In the genomic region with DNA sequence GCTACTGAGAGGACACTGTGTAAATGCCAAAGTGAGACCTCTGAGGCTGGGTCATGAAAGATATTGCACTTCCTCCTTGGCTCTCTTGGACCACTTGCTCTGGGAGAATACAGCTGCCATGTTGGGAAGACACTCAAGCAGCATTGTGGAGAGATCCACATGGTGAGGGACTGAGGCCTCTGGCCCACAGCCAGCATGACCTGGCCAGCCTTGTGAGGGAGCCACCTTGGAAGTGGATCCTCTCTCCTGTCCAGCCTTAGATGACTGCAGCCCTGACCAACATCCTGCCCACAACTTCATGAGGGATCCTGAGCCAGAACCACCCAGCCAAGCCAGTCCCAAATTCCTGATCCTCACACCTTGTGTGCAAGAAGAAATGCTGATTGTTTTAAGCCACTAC, we compare ENCODE assay signal across 2 cellular contexts.
TF ChIP-seq lines count a peak whose summit lies in the region.

No MANE protein-coding gene starts in this region.

TF ChIP-seq in SK-N-SH treated with all-trans-retinoic acid at 6 μM for 48 hours, 23 proteins besides CTCF, POLR2A, EP300 and RAD21 (continued from another document):
- TF ChIP-seq, protein P1, sequence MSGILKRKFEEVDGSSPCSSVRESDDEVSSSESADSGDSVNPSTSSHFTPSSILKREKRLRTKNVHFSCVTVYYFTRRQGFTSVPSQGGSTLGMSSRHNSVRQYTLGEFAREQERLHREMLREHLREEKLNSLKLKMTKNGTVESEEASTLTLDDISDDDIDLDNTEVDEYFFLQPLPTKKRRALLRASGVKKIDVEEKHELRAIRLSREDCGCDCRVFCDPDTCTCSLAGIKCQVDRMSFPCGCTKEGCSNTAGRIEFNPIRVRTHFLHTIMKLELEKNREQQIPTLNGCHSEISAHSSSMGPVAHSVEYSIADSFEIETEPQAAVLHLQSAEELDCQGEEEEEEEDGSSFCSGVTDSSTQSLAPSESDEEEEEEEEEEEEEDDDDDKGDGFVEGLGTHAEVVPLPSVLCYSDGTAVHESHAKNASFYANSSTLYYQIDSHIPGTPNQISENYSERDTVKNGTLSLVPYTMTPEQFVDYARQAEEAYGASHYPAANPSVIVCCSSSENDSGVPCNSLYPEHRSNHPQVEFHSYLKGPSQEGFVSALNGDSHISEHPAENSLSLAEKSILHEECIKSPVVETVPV (CRISPR knock-in tag; IDR thresholded peaks at IDR 0.05): no peak
- TF ChIP-seq ZNF70 (CRISPR knock-in tag; IDR thresholded peaks at IDR 0.05) (no peak), ZNF565 (CRISPR knock-in tag; conservative IDR thresholded peaks at IDR 0.05; ENCODE audit: low read depth) (peak; percentile 87; the same call in 1 of the 2 replicates)

TF ChIP-seq in SK-N-SH, 30 proteins besides CTCF, POLR2A, EP300 and RAD21 (continued from another document):
- TF ChIP-seq, protein P2, sequence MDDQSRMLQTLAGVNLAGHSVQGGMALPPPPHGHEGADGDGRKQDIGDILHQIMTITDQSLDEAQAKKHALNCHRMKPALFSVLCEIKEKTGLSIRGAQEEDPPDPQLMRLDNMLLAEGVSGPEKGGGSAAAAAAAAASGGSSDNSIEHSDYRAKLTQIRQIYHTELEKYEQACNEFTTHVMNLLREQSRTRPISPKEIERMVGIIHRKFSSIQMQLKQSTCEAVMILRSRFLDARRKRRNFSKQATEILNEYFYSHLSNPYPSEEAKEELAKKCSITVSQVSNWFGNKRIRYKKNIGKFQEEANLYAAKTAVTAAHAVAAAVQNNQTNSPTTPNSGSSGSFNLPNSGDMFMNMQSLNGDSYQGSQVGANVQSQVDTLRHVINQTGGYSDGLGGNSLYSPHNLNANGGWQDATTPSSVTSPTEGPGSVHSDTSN (IDR thresholded peaks at IDR 0.05): no peak
- no peak for TF ChIP-seq TCF12 (IDR thresholded peaks at IDR 0.05)
- TF ChIP-seq JUND (IDR thresholded peaks at IDR 0.05): no peak
- TF ChIP-seq NRF1 (IDR thresholded peaks at IDR 0.05; ENCODE audit: low read depth, low read length): no peak
- TF ChIP-seq, protein P3, sequence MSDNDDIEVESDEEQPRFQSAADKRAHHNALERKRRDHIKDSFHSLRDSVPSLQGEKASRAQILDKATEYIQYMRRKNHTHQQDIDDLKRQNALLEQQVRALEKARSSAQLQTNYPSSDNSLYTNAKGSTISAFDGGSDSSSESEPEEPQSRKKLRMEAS (IDR thresholded peaks at IDR 0.05; ENCODE audit: low read depth): no peak
- no peak for TF ChIP-seq POLR2AphosphoS5 (IDR thresholded peaks at IDR 0.05; ENCODE audit: low read depth, low read length)
- TF ChIP-seq, protein P4, sequence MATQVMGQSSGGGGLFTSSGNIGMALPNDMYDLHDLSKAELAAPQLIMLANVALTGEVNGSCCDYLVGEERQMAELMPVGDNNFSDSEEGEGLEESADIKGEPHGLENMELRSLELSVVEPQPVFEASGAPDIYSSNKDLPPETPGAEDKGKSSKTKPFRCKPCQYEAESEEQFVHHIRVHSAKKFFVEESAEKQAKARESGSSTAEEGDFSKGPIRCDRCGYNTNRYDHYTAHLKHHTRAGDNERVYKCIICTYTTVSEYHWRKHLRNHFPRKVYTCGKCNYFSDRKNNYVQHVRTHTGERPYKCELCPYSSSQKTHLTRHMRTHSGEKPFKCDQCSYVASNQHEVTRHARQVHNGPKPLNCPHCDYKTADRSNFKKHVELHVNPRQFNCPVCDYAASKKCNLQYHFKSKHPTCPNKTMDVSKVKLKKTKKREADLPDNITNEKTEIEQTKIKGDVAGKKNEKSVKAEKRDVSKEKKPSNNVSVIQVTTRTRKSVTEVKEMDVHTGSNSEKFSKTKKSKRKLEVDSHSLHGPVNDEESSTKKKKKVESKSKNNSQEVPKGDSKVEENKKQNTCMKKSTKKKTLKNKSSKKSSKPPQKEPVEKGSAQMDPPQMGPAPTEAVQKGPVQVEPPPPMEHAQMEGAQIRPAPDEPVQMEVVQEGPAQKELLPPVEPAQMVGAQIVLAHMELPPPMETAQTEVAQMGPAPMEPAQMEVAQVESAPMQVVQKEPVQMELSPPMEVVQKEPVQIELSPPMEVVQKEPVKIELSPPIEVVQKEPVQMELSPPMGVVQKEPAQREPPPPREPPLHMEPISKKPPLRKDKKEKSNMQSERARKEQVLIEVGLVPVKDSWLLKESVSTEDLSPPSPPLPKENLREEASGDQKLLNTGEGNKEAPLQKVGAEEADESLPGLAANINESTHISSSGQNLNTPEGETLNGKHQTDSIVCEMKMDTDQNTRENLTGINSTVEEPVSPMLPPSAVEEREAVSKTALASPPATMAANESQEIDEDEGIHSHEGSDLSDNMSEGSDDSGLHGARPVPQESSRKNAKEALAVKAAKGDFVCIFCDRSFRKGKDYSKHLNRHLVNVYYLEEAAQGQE (IDR thresholded peaks at IDR 0.05; ENCODE audit: low read depth, low read length): no peak
- TF ChIP-seq, protein P5, sequence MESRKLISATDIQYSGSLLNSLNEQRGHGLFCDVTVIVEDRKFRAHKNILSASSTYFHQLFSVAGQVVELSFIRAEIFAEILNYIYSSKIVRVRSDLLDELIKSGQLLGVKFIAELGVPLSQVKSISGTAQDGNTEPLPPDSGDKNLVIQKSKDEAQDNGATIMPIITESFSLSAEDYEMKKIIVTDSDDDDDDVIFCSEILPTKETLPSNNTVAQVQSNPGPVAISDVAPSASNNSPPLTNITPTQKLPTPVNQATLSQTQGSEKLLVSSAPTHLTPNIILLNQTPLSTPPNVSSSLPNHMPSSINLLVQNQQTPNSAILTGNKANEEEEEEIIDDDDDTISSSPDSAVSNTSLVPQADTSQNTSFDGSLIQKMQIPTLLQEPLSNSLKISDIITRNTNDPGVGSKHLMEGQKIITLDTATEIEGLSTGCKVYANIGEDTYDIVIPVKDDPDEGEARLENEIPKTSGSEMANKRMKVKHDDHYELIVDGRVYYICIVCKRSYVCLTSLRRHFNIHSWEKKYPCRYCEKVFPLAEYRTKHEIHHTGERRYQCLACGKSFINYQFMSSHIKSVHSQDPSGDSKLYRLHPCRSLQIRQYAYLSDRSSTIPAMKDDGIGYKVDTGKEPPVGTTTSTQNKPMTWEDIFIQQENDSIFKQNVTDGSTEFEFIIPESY (IDR thresholded peaks at IDR 0.05; ENCODE audit: borderline replicate concordance, low read depth): no peak
- TF ChIP-seq FOXJ3 (CRISPR knock-in tag; IDR thresholded peaks at IDR 0.05): no peak
- no peak for TF ChIP-seq TEAD4 (IDR thresholded peaks at IDR 0.05; ENCODE audit: borderline replicate concordance, insufficient read depth)
- TF ChIP-seq GABPA (IDR thresholded peaks at IDR 0.05; ENCODE audit: low read depth): no peak
- no peak for TF ChIP-seq NFIC (IDR thresholded peaks at IDR 0.05; ENCODE audit: borderline replicate concordance)
- TF ChIP-seq FOXM1 (IDR thresholded peaks at IDR 0.05; ENCODE audit: low read depth): no peak
TF ChIP-seq in SK-N-SH: peak in this region for 0.
